In the genomic region with DNA sequence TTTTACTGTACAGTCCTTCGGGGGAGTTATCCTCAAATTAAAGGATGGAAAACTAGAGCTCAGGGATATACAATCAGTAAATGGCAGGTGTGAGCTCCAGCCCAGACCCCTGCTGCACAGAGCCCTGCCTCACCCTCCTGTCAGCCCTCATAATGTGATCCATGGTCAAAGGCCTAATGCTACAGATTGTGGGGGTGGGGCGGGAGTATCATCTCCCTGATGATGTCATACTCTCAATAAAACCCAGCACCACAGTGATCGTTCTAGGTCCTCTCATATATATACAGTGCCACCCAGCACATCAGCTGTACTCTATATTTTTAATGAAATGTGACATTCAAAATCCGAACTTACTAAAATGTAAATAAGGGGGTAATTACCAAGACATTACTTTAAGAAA, we compare ENCODE assay signal across 1 cellular context.
A peak's percentile ranks its signal among the peaks of the same experiment; 100 is the strongest.
TF ChIP-seq lines count a peak whose summit lies in the region.

No MANE protein-coding gene starts in this region.

TF ChIP-seq in HEK293, 187 proteins besides CTCF, POLR2A, EP300 and RAD21 (continued from another document):
- TF ChIP-seq, protein P1, sequence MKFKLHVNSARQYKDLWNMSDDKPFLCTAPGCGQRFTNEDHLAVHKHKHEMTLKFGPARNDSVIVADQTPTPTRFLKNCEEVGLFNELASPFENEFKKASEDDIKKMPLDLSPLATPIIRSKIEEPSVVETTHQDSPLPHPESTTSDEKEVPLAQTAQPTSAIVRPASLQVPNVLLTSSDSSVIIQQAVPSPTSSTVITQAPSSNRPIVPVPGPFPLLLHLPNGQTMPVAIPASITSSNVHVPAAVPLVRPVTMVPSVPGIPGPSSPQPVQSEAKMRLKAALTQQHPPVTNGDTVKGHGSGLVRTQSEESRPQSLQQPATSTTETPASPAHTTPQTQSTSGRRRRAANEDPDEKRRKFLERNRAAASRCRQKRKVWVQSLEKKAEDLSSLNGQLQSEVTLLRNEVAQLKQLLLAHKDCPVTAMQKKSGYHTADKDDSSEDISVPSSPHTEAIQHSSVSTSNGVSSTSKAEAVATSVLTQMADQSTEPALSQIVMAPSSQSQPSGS (tag by site-specific recombination; IDR thresholded peaks at IDR 0.05; ENCODE audit: low read depth) = peak; percentile 74
- TF ChIP-seq ZBTB20 (tag by site-specific recombination; IDR thresholded peaks at IDR 0.05) (no peak), TRIM28 (IDR thresholded peaks at IDR 0.05; ENCODE audit: borderline replicate concordance, low read length) (no peak), ZBTB8A (tag by site-specific recombination; IDR thresholded peaks at IDR 0.05) (no peak), SCRT1 (tag by site-specific recombination; IDR thresholded peaks at IDR 0.05; ENCODE audit: borderline replicate concordance) (no peak), ZNF10 (tag by site-specific recombination; IDR thresholded peaks at IDR 0.05) (no peak), ZNF335 (tag by site-specific recombination; conservative IDR thresholded peaks at IDR 0.05) (no peak)
- TF ChIP-seq, protein P2, sequence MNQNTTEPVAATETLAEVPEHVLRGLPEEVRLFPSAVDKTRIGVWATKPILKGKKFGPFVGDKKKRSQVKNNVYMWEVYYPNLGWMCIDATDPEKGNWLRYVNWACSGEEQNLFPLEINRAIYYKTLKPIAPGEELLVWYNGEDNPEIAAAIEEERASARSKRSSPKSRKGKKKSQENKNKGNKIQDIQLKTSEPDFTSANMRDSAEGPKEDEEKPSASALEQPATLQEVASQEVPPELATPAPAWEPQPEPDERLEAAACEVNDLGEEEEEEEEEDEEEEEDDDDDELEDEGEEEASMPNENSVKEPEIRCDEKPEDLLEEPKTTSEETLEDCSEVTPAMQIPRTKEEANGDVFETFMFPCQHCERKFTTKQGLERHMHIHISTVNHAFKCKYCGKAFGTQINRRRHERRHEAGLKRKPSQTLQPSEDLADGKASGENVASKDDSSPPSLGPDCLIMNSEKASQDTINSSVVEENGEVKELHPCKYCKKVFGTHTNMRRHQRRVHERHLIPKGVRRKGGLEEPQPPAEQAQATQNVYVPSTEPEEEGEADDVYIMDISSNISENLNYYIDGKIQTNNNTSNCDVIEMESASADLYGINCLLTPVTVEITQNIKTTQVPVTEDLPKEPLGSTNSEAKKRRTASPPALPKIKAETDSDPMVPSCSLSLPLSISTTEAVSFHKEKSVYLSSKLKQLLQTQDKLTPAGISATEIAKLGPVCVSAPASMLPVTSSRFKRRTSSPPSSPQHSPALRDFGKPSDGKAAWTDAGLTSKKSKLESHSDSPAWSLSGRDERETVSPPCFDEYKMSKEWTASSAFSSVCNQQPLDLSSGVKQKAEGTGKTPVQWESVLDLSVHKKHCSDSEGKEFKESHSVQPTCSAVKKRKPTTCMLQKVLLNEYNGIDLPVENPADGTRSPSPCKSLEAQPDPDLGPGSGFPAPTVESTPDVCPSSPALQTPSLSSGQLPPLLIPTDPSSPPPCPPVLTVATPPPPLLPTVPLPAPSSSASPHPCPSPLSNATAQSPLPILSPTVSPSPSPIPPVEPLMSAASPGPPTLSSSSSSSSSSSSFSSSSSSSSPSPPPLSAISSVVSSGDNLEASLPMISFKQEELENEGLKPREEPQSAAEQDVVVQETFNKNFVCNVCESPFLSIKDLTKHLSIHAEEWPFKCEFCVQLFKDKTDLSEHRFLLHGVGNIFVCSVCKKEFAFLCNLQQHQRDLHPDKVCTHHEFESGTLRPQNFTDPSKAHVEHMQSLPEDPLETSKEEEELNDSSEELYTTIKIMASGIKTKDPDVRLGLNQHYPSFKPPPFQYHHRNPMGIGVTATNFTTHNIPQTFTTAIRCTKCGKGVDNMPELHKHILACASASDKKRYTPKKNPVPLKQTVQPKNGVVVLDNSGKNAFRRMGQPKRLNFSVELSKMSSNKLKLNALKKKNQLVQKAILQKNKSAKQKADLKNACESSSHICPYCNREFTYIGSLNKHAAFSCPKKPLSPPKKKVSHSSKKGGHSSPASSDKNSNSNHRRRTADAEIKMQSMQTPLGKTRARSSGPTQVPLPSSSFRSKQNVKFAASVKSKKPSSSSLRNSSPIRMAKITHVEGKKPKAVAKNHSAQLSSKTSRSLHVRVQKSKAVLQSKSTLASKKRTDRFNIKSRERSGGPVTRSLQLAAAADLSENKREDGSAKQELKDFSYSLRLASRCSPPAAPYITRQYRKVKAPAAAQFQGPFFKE (tag by site-specific recombination; IDR thresholded peaks at IDR 0.05; ENCODE audit: borderline replicate concordance) = no peak
- TF ChIP-seq, protein P3, sequence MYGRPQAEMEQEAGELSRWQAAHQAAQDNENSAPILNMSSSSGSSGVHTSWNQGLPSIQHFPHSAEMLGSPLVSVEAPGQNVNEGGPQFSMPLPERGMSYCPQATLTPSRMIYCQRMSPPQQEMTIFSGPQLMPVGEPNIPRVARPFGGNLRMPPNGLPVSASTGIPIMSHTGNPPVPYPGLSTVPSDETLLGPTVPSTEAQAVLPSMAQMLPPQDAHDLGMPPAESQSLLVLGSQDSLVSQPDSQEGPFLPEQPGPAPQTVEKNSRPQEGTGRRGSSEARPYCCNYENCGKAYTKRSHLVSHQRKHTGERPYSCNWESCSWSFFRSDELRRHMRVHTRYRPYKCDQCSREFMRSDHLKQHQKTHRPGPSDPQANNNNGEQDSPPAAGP (tag by site-specific recombination; IDR thresholded peaks at IDR 0.05) = 0 out of 2 replicates have a peak, but pooled peaks have one; percentile 62
